ENCODE assay signal across 1 cellular context in genomic region chr17:72569193-72569946, GRCh38.
TF ChIP-seq lines count a peak whose summit lies in the region.

No MANE protein-coding gene starts in this region.

TF ChIP-seq in HepG2, 621 proteins besides CTCF, POLR2A, EP300 and RAD21 (continued from another document and continues in another):
- TF ChIP-seq FOXA3 (CRISPR knock-in tag; IDR thresholded peaks at IDR 0.05) (peak; percentile 45; the same call in 1 of the 2 replicates), TFAP4 (IDR thresholded peaks at IDR 0.05; ENCODE audit: borderline replicate concordance, low read depth) (peak; percentile 84), ZFX (CRISPR knock-in tag; IDR thresholded peaks at IDR 0.05; ENCODE audit: low read depth) (peak; percentile 68), RBM39 (IDR thresholded peaks at IDR 0.05; ENCODE audit: low read depth, low read length, poor library complexity, severe bottlenecking) (peak; percentile 60), ZFY (CRISPR knock-in tag; IDR thresholded peaks at IDR 0.05) (peak; percentile 41; the same call in 1 of the 2 replicates), SIX1 (CRISPR knock-in tag; IDR thresholded peaks at IDR 0.05; ENCODE audit: borderline replicate concordance) (peak; percentile 75; the same call in 1 of the 2 replicates), KLF9 (CRISPR knock-in tag; IDR thresholded peaks at IDR 0.05; ENCODE audit: low read depth) (no peak), FOXM1 (CRISPR knock-in tag; IDR thresholded peaks at IDR 0.05) (no peak), ZEB1 (IDR thresholded peaks at IDR 0.05; ENCODE audit: insufficient replicate concordance, low read depth) (peak; percentile 88), MIER3 (CRISPR knock-in tag; IDR thresholded peaks at IDR 0.05; ENCODE audit: borderline replicate concordance) (no peak), TEAD3 (CRISPR knock-in tag; optimal IDR thresholded peaks at IDR 0.05; ENCODE audit: borderline replicate concordance) (peak; percentile 49), HDAC1 (CRISPR knock-in tag; IDR thresholded peaks at IDR 0.05) (peak; percentile 52; the same call in 1 of the 2 replicates), ZMYM4 (CRISPR knock-in tag; IDR thresholded peaks at IDR 0.05) (no peak), SIN3B (IDR thresholded peaks at IDR 0.05; ENCODE audit: low read length) (no peak), MIXL1 (CRISPR knock-in tag; IDR thresholded peaks at IDR 0.05) (0 out of 2 replicates have a peak, but pooled peaks have one; percentile 35), UBTF (CRISPR knock-in tag; IDR thresholded peaks at IDR 0.05) (no peak; the same call in 1 of the 2 replicates), ZFP36 (IDR thresholded peaks at IDR 0.05; ENCODE audit: borderline replicate concordance, low read depth, low read length, partially characterized antibody) (no peak), ZBTB26 (CRISPR knock-in tag; IDR thresholded peaks at IDR 0.05; ENCODE audit: borderline replicate concordance) (no peak), ZNF496 (CRISPR knock-in tag; IDR thresholded peaks at IDR 0.05; ENCODE audit: insufficient replicate concordance) (no peak), RFX5 (IDR thresholded peaks at IDR 0.05; ENCODE audit: low read depth, low read length) (no peak), MATR3 (CRISPR knock-in tag; IDR thresholded peaks at IDR 0.05) (no peak), PHF21A (CRISPR knock-in tag; IDR thresholded peaks at IDR 0.05) (peak; percentile 70; the same call in 1 of the 2 replicates), ZNF296 (CRISPR knock-in tag; conservative IDR thresholded peaks at IDR 0.05) (no peak), ZNF34 (CRISPR knock-in tag; IDR thresholded peaks at IDR 0.05; ENCODE audit: borderline replicate concordance) (no peak), TBX2 (CRISPR knock-in tag; IDR thresholded peaks at IDR 0.05; ENCODE audit: borderline replicate concordance) (peak; percentile 72), ZNF343 (CRISPR knock-in tag; IDR thresholded peaks at IDR 0.05) (no peak), ZNF501 (CRISPR knock-in tag; IDR thresholded peaks at IDR 0.05) (peak; percentile 80), ZNF512 (CRISPR knock-in tag; IDR thresholded peaks at IDR 0.05) (no peak), SALL1 (CRISPR knock-in tag; IDR thresholded peaks at IDR 0.05) (peak; percentile 53; the same call in 1 of the 2 replicates), ZNF3 (CRISPR knock-in tag; IDR thresholded peaks at IDR 0.05) (no peak), MTA3 (CRISPR knock-in tag; IDR thresholded peaks at IDR 0.05) (no peak), ZFP36L2 (CRISPR knock-in tag; IDR thresholded peaks at IDR 0.05) (no peak), ZNF382 (CRISPR knock-in tag; IDR thresholded peaks at IDR 0.05; ENCODE audit: borderline replicate concordance) (no peak), BCL3 (CRISPR knock-in tag; IDR thresholded peaks at IDR 0.05) (no peak), NFATC3 (CRISPR knock-in tag; IDR thresholded peaks at IDR 0.05) (no peak), ZNF292 (CRISPR knock-in tag; IDR thresholded peaks at IDR 0.05; ENCODE audit: borderline replicate concordance, low read depth) (peak; percentile 84; the same call in 1 of the 2 replicates), IRX3 (CRISPR knock-in tag; IDR thresholded peaks at IDR 0.05; ENCODE audit: borderline replicate concordance, low read depth) (no peak), SMAD9 (CRISPR knock-in tag; IDR thresholded peaks at IDR 0.05) (no peak), TFE3 (CRISPR knock-in tag; IDR thresholded peaks at IDR 0.05) (peak; percentile 85), ZNF674 (CRISPR knock-in tag; IDR thresholded peaks at IDR 0.05; ENCODE audit: low read depth) (no peak), PHF20 (CRISPR knock-in tag; IDR thresholded peaks at IDR 0.05) (no peak; the same call in 1 of the 2 replicates), ZNF570 (CRISPR knock-in tag; IDR thresholded peaks at IDR 0.05; ENCODE audit: borderline replicate concordance) (no peak), RORA (CRISPR knock-in tag; IDR thresholded peaks at IDR 0.05) (no peak), RFX3 (CRISPR knock-in tag; IDR thresholded peaks at IDR 0.05) (no peak), GATAD1 (CRISPR knock-in tag; IDR thresholded peaks at IDR 0.05) (0 out of 2 replicates have a peak, but pooled peaks have one; percentile 16), ZNF709 (CRISPR knock-in tag; IDR thresholded peaks at IDR 0.05) (no peak), KDM3A (CRISPR knock-in tag; IDR thresholded peaks at IDR 0.05; ENCODE audit: low read depth) (0 out of 2 replicates have a peak, but pooled peaks have one; percentile 64)
- TF ChIP-seq, protein P1, sequence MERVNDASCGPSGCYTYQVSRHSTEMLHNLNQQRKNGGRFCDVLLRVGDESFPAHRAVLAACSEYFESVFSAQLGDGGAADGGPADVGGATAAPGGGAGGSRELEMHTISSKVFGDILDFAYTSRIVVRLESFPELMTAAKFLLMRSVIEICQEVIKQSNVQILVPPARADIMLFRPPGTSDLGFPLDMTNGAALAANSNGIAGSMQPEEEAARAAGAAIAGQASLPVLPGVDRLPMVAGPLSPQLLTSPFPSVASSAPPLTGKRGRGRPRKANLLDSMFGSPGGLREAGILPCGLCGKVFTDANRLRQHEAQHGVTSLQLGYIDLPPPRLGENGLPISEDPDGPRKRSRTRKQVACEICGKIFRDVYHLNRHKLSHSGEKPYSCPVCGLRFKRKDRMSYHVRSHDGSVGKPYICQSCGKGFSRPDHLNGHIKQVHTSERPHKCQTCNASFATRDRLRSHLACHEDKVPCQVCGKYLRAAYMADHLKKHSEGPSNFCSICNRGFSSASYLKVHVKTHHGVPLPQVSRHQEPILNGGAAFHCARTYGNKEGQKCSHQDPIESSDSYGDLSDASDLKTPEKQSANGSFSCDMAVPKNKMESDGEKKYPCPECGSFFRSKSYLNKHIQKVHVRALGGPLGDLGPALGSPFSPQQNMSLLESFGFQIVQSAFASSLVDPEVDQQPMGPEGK (CRISPR knock-in tag; IDR thresholded peaks at IDR 0.05) = peak; percentile 64
- TF ChIP-seq, protein P2, sequence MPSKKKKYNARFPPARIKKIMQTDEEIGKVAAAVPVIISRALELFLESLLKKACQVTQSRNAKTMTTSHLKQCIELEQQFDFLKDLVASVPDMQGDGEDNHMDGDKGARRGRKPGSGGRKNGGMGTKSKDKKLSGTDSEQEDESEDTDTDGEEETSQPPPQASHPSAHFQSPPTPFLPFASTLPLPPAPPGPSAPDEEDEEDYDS (CRISPR knock-in tag; IDR thresholded peaks at IDR 0.05) = 0 out of 2 replicates have a peak, but pooled peaks have one; percentile 9
- TF ChIP-seq, protein P3, sequence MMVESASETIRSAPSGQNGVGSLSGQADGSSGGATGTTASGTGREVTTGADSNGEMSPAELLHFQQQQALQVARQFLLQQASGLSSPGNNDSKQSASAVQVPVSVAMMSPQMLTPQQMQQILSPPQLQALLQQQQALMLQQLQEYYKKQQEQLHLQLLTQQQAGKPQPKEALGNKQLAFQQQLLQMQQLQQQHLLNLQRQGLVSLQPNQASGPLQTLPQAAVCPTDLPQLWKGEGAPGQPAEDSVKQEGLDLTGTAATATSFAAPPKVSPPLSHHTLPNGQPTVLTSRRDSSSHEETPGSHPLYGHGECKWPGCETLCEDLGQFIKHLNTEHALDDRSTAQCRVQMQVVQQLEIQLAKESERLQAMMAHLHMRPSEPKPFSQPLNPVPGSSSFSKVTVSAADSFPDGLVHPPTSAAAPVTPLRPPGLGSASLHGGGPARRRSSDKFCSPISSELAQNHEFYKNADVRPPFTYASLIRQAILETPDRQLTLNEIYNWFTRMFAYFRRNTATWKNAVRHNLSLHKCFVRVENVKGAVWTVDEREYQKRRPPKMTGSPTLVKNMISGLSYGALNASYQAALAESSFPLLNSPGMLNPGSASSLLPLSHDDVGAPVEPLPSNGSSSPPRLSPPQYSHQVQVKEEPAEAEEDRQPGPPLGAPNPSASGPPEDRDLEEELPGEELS (CRISPR knock-in tag; IDR thresholded peaks at IDR 0.05) = no peak
- TF ChIP-seq, protein P4, sequence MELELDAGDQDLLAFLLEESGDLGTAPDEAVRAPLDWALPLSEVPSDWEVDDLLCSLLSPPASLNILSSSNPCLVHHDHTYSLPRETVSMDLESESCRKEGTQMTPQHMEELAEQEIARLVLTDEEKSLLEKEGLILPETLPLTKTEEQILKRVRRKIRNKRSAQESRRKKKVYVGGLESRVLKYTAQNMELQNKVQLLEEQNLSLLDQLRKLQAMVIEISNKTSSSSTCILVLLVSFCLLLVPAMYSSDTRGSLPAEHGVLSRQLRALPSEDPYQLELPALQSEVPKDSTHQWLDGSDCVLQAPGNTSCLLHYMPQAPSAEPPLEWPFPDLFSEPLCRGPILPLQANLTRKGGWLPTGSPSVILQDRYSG (CRISPR knock-in tag; IDR thresholded peaks at IDR 0.05) = no peak
- TF ChIP-seq, protein P5, sequence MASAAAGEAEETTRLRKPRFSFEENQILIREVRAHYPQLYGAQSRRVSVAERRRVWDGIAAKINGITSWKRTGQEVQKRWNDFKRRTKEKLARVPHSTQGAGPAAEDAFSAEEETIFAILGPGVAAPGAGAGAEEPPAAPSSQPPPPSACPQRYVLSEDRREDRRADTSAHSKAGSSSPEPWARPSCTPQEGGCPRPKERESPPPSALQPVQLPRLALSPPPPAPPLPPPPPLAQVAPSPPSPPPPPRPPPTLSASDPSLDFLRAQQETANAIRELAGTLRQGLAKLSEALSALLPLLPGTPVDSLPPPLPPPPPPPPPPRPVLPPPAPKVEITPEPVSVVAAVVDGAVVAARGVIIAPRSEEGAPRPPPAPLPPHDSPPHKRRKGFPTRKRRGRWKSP (CRISPR knock-in tag; IDR thresholded peaks at IDR 0.05) = peak; percentile 47; the same call in 1 of the 2 replicates
